In genomic region chr19:50486823-50487515, GRCh38 we compare ENCODE assay signal across 1 cellular context.
TF ChIP-seq lines count a peak whose summit lies in the region.

No MANE protein-coding gene starts in this region.

TF ChIP-seq in HepG2, 621 proteins besides CTCF, POLR2A, EP300 and RAD21:
- no peak for TF ChIP-seq MXD3 (CRISPR knock-in tag; IDR thresholded peaks at IDR 0.05)
- TF ChIP-seq SOX5 (CRISPR knock-in tag; IDR thresholded peaks at IDR 0.05; ENCODE audit: borderline replicate concordance) = no peak
- TF ChIP-seq SETDB1 (CRISPR knock-in tag; IDR thresholded peaks at IDR 0.05; ENCODE audit: borderline replicate concordance) = peak; percentile 85; the same call in 1 of the 2 replicates
- no peak for TF ChIP-seq ZNF253 (CRISPR knock-in tag; IDR thresholded peaks at IDR 0.05; ENCODE audit: borderline replicate concordance)
- TF ChIP-seq ZNF768 (CRISPR knock-in tag; IDR thresholded peaks at IDR 0.05) = peak; percentile 78; the same call in 1 of the 2 replicates
- TF ChIP-seq, protein P1, sequence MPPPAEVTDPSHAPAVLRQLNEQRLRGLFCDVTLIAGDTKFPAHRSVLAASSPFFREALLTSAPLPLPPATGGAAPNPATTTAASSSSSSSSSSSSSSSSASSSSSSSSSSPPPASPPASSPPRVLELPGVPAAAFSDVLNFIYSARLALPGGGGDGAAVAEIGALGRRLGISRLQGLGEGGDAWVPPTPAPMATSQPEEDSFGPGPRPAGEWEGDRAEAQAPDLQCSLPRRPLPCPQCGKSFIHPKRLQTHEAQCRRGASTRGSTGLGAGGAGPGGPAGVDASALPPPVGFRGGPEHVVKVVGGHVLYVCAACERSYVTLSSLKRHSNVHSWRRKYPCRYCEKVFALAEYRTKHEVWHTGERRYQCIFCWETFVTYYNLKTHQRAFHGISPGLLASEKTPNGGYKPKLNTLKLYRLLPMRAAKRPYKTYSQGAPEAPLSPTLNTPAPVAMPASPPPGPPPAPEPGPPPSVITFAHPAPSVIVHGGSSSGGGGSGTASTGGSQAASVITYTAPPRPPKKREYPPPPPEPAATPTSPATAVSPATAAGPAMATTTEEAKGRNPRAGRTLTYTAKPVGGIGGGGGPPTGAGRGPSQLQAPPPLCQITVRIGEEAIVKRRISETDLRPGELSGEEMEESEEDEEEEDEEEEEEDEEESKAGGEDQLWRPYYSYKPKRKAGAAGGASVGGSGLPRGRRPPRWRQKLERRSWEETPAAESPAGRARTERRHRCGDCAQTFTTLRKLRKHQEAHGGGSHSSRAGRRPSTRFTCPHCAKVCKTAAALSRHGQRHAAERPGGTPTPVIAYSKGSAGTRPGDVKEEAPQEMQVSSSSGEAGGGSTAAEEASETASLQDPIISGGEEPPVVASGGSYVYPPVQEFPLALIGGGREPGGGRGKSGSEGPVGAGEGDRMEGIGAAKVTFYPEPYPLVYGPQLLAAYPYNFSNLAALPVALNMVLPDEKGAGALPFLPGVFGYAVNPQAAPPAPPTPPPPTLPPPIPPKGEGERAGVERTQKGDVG (CRISPR knock-in tag; IDR thresholded peaks at IDR 0.05; ENCODE audit: borderline replicate concordance) = no peak
- no peak for TF ChIP-seq PPARG (CRISPR knock-in tag; conservative IDR thresholded peaks at IDR 0.05)
- no peak for TF ChIP-seq ZNF691 (CRISPR knock-in tag; IDR thresholded peaks at IDR 0.05; ENCODE audit: borderline replicate concordance, low read depth)
- no peak for TF ChIP-seq ZSCAN21 (CRISPR knock-in tag; IDR thresholded peaks at IDR 0.05; ENCODE audit: borderline replicate concordance)
- 0 out of 2 replicates have a peak, but pooled peaks have one; percentile 16 for TF ChIP-seq STAG1 (CRISPR knock-in tag; IDR thresholded peaks at IDR 0.05)
TF ChIP-seq in HepG2: peak in this region for 3.
